Comparison of ENCODE assay signal across 19 cellular contexts in the genomic region with DNA sequence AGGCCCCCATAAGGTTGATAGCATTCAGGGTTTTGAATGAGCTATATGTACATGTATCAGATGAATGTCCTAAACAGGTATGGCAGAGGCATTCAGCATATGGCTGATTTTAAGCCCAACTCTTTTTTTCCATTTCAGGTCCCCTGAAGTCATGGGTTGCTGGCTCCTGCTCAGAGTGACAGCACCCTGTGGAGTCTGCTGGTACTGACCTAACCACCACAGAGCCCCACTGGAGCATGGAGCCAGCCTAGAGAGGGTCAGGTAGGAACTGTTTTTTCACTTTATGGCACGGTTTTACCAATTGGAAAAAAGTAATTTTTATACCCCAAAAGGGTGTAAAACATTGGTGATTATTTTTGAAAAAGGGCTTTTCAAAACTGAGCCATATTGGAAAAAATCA.
"Had no signal": no experiment of that assay in that cellular context is flagged by ENCODE, and none has a peak within 500 bp of the region (broad histone marks: within the 10 kb centered on the region; RNA-seq: fewer than 3 reads in every experiment).

No MANE protein-coding gene starts in this region.

- H3K4me1 Mint-ChIP-seq: activated naive CD4-positive, alpha-beta T cell treated with anti-CD3 and anti-CD28 coated beads, Interleukin-2, amount 50 U/mL, for 24 hours; immature natural killer cell had no signal

- H3K27ac ChIP-seq: brain microvascular endothelial cell had no signal

- ATAC-seq: esophagus mucosa; left colon; natural killer cell treated with Interleukin-12 subunit alpha and Interleukin-12 subunit beta and Interleukin-15 and Interleukin-18, amount 100 ng/mL, for 72 hours had no signal

- H3K9me3 Mint-ChIP-seq: activated naive CD4-positive, alpha-beta T cell treated with anti-CD3 and anti-CD28 coated beads, Interleukin-2, amount 50 U/mL, for 24 hours; activated T-cell treated with anti-CD3 and anti-CD28 coated beads, Interleukin-2, amount 50 U/mL, for 24 hours; immature natural killer cell; natural killer cell treated with Interleukin-12 subunit alpha and Interleukin-12 subunit beta and Interleukin-15 and Interleukin-18, amount 100 ng/mL, for 72 hours; T-helper 1 cell treated with Interleukin-12 subunit alpha and Interleukin-12 subunit beta and Interleukin-4 antibody, amounts not matched to agents 30 μg/mL and 1 μg/mL, for 36 hours had no signal

- H3K27me3 ChIP-seq: brain microvascular endothelial cell had no signal

- H3K27ac Mint-ChIP-seq: activated naive CD4-positive, alpha-beta T cell treated with anti-CD3 and anti-CD28 coated beads, Interleukin-2, amount 50 U/mL, for 24 hours; activated T-cell treated with anti-CD3 and anti-CD28 coated beads, Interleukin-2, amount 50 U/mL, for 24 hours; immature natural killer cell; natural killer cell treated with Interleukin-12 subunit alpha and Interleukin-12 subunit beta and Interleukin-15 and Interleukin-18, amount 100 ng/mL, for 72 hours; T-helper 1 cell treated with Interleukin-12 subunit alpha and Interleukin-12 subunit beta and Interleukin-4 antibody, amounts not matched to agents 30 μg/mL and 1 μg/mL, for 36 hours had no signal

- DNase-seq: activated CD4-positive, alpha-beta T cell treated with anti-CD3 and anti-CD28 coated beads, Interleukin-2, amount 50 U/mL, for 1 hour; activated effector memory CD4-positive, alpha-beta T cell treated with Interleukin-2 at 50 U/mL for 16 hours; activated T-cell treated with anti-CD3 and anti-CD28 coated beads, Interleukin-2, amount 50 U/mL, for 24 hours; amygdala; brain microvascular endothelial cell; cerebellar nuclear complex; dermis blood vessel endothelial cell; hippocampal formation; immature natural killer cell; left colon; mammary epithelial cell; occipital lobe; stimulated activated CD4-positive, alpha-beta T cell treated with anti-CD3 and anti-CD28 coated beads, Interleukin-12 subunit alpha, Interleukin-12 subunit beta, amount 100 ng/mL, for 4 hours; stimulated activated naive CD4-positive, alpha-beta T cell treated with Interleukin-2 at 50 U/mL for 16 hours; trophoblast cell had no signal

- H3K4me3 Mint-ChIP-seq: activated naive CD4-positive, alpha-beta T cell treated with anti-CD3 and anti-CD28 coated beads, Interleukin-2, amount 50 U/mL, for 24 hours; activated T-cell treated with anti-CD3 and anti-CD28 coated beads, Interleukin-2, amount 50 U/mL, for 24 hours; immature natural killer cell; natural killer cell treated with Interleukin-12 subunit alpha and Interleukin-12 subunit beta and Interleukin-15 and Interleukin-18, amount 100 ng/mL, for 72 hours; T-helper 1 cell treated with Interleukin-12 subunit alpha and Interleukin-12 subunit beta and Interleukin-4 antibody, amounts not matched to agents 30 μg/mL and 1 μg/mL, for 36 hours had no signal

- H3K27me3 Mint-ChIP-seq: activated naive CD4-positive, alpha-beta T cell treated with anti-CD3 and anti-CD28 coated beads, Interleukin-2, amount 50 U/mL, for 24 hours; activated T-cell treated with anti-CD3 and anti-CD28 coated beads, Interleukin-2, amount 50 U/mL, for 24 hours; natural killer cell treated with Interleukin-12 subunit alpha and Interleukin-12 subunit beta and Interleukin-15 and Interleukin-18, amount 100 ng/mL, for 72 hours had no signal
